In genomic region chr6:35611235-35611634, GRCh38 we compare ENCODE assay signal across 9 cellular contexts.
DNase-seq lines count a peak whose midpoint lies in the region; ATAC-seq and TF ChIP-seq lines count a peak whose summit lies in the region.
"Had no signal": no experiment of that assay in that cellular context is flagged by ENCODE, and none has a peak within 500 bp of the region (broad histone marks: within the 10 kb centered on the region; RNA-seq: fewer than 3 reads in every experiment).

No MANE protein-coding gene starts in this region.

- H3K4me3 Mint-ChIP-seq in CD4-positive, alpha-beta T cell, result peak overlapping the region; percentile 55

- H3K36me3 Mint-ChIP-seq in CD4-positive, alpha-beta T cell (ENCODE audit: low read depth), result peaks cover 93% of the 10 kb centered on the region

- H3K27me3 Mint-ChIP-seq in CD4-positive, alpha-beta T cell, result no peaks in the 10 kb centered on the region

- H3K9me3 ChIP-seq in CD4-positive, alpha-beta T cell (ENCODE audit: control insufficient read depth, low read length), result no peaks in the 10 kb centered on the region
- no peaks in the 10 kb centered on the region for H3K9me3 ChIP-seq in gastrocnemius medialis

- no peak for TF ChIP-seq POLR2A in gastrocnemius medialis (IDR thresholded peaks at IDR 0.05)

- POLR2A ChIA-PET in CD4-positive, alpha-beta T cell (lab: Charles Lee), result interaction anchor here (1.0 to 3.0 kb wide), 9 partner anchors 8 to 117 kb away, joined by 3 to 15 read pairs (median 5); no protein-coding TSS in a partner anchor

- H3K9me3 Mint-ChIP-seq in CD4-positive, alpha-beta T cell, result no peaks in the 10 kb centered on the region

- DNase-seq in CD4-positive, alpha-beta T cell, result no peak
- DNase-seq in RPMI8226 (peak; percentile 52), epidermal melanocyte (ENCODE audit: insufficient read length, low spot score) (peak; percentile 24), gastrocnemius medialis (no peak), COR-L47 (lab: John Stamatoyannopoulos, UW) (no peak)
- DNase-seq: erythroblast had no signal

- peaks cover 91% of the 10 kb centered on the region for H3K4me1 Mint-ChIP-seq in CD4-positive, alpha-beta T cell (ENCODE audit: low read depth)

- H3K27ac ChIP-seq in CD4-positive, alpha-beta T cell (ENCODE audit: low read depth, low read length), result no peak overlapping the region
- H3K27ac ChIP-seq in gastrocnemius medialis, result peak overlapping the region; percentile 89 to 99 (median 92)

- in situ Hi-C loops in gastrocnemius medialis (cut with MboI; ENCODE audit: low sequenced_read_pairs in 4 of 4), result no loop called here

- ATAC-seq in CD4-positive, alpha-beta T cell (ENCODE audit: poor library complexity), result peak; percentile 80
- ATAC-seq in gastrocnemius medialis, result peak; percentile 42 to 56
- ATAC-seq in HG02798 (IDR thresholded peaks at IDR 0.05; ENCODE audit: poor library complexity, unreplicated experiment), result no peak
- ATAC-seq in GM19023 (IDR thresholded peaks at IDR 0.05; ENCODE audit: unreplicated experiment), result no peak
- no peak for ATAC-seq in GM21619 (IDR thresholded peaks at IDR 0.05; ENCODE audit: unreplicated experiment)

- H3K27me3 ChIP-seq in CD4-positive, alpha-beta T cell (ENCODE audit: control insufficient read depth, insufficient read depth, low read length), result no peaks in the 10 kb centered on the region
- H3K27me3 ChIP-seq in gastrocnemius medialis, result no peaks in the 10 kb centered on the region

- peak overlapping the region; percentile 76 for H3K27ac Mint-ChIP-seq in CD4-positive, alpha-beta T cell

- intact Hi-C loops in CD4-positive, alpha-beta T cell (cut with DNase I, micrococcal nuclease), result no loop called here
- intact Hi-C loops in gastrocnemius medialis (cut with DNase I; ENCODE audit: low total_unique reads), result no loop called here

- H3K36me3 ChIP-seq in gastrocnemius medialis, result peaks cover 3 to 78% of the 10 kb centered on the region in 2 donors

- no peak for TF ChIP-seq CTCF in CD4-positive, alpha-beta T cell (IDR thresholded peaks at IDR 0.05)
- no peak for TF ChIP-seq CTCF in gastrocnemius medialis (IDR thresholded peaks at IDR 0.05 in 4 of 5, conservative IDR thresholded peaks at IDR 0.05 in 1 of 5)

- CTCF ChIA-PET in CD4-positive, alpha-beta T cell (lab: Charles Lee), result interaction anchor here (1.5 to 2.1 kb wide), 3 partner anchors 13 to 126 kb away, joined by 7 to 8 read pairs (median 7); partner anchors contain the start of gene ARMC12

- no peak overlapping the region for H3K4me3 ChIP-seq in gastrocnemius medialis

- H3K4me1 ChIP-seq in gastrocnemius medialis, result peaks cover 57 to 87% of the 10 kb centered on the region in 2 donors

Comparison
In these comparisons a context has a peak if more than half of its experiments do, and no peak if none do; other contexts are left out.
1. ATAC-seq: peak in CD4-positive, alpha-beta T cell (single experiment) and gastrocnemius medialis (2 of 2); none in HG02798 (single experiment), GM19023 (single experiment) and GM21619 (single experiment).
2. DNase-seq: peak in RPMI8226 (single experiment) and epidermal melanocyte (single experiment); none in CD4-positive, alpha-beta T cell (0 of 10), gastrocnemius medialis (0 of 2) and COR-L47 (single experiment).